Comparison of ENCODE assay signal across 2 cellular contexts in the genomic region with DNA sequence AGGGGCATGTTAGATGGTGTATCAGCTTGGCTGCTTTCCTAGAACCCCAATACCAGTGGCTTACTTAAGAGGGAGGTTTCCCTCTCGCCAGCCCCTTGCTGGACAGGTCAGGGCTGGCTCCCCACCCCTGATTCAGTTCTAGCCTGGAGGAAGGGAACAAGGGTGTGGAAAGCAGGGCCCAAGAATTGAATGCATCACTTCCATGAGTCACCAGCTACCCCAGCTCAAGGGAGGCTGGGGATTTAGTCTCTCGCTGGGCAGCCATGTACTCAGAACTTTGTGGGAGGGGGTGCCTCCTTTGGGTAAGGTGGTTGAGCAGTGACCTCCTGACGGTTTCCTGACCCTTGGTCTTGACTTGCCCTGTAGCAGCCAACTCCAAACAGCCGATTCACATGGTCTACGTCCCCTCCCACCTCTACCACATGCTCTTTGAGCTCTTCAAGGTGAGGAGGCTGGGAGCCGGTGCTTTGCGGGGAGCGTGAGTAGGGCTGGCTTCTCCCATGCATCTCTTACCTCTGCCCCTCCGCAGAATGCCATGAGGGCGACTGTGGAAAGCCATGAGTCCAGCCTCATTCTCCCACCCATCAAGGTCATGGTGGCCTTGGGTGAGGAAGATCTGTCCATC.
TF ChIP-seq lines count a peak whose summit lies in the region.

No MANE protein-coding gene starts in this region.

TF ChIP-seq in SK-N-SH, 30 proteins besides CTCF, POLR2A, EP300 and RAD21:
- no peak for TF ChIP-seq TCF12 (IDR thresholded peaks at IDR 0.05)
- no peak for TF ChIP-seq MXI1 (IDR thresholded peaks at IDR 0.05; ENCODE audit: low read depth, low read length)
- no peak for TF ChIP-seq NFIC (IDR thresholded peaks at IDR 0.05; ENCODE audit: borderline replicate concordance)
- no peak for TF ChIP-seq ELF1 (IDR thresholded peaks at IDR 0.05)
- TF ChIP-seq, protein P1, sequence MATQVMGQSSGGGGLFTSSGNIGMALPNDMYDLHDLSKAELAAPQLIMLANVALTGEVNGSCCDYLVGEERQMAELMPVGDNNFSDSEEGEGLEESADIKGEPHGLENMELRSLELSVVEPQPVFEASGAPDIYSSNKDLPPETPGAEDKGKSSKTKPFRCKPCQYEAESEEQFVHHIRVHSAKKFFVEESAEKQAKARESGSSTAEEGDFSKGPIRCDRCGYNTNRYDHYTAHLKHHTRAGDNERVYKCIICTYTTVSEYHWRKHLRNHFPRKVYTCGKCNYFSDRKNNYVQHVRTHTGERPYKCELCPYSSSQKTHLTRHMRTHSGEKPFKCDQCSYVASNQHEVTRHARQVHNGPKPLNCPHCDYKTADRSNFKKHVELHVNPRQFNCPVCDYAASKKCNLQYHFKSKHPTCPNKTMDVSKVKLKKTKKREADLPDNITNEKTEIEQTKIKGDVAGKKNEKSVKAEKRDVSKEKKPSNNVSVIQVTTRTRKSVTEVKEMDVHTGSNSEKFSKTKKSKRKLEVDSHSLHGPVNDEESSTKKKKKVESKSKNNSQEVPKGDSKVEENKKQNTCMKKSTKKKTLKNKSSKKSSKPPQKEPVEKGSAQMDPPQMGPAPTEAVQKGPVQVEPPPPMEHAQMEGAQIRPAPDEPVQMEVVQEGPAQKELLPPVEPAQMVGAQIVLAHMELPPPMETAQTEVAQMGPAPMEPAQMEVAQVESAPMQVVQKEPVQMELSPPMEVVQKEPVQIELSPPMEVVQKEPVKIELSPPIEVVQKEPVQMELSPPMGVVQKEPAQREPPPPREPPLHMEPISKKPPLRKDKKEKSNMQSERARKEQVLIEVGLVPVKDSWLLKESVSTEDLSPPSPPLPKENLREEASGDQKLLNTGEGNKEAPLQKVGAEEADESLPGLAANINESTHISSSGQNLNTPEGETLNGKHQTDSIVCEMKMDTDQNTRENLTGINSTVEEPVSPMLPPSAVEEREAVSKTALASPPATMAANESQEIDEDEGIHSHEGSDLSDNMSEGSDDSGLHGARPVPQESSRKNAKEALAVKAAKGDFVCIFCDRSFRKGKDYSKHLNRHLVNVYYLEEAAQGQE (IDR thresholded peaks at IDR 0.05; ENCODE audit: low read depth, low read length): no peak
- no peak for TF ChIP-seq YY1 (IDR thresholded peaks at IDR 0.05; ENCODE audit: low read depth)
- TF ChIP-seq, protein P2, sequence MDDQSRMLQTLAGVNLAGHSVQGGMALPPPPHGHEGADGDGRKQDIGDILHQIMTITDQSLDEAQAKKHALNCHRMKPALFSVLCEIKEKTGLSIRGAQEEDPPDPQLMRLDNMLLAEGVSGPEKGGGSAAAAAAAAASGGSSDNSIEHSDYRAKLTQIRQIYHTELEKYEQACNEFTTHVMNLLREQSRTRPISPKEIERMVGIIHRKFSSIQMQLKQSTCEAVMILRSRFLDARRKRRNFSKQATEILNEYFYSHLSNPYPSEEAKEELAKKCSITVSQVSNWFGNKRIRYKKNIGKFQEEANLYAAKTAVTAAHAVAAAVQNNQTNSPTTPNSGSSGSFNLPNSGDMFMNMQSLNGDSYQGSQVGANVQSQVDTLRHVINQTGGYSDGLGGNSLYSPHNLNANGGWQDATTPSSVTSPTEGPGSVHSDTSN (IDR thresholded peaks at IDR 0.05): no peak
- no peak for TF ChIP-seq TEAD4 (IDR thresholded peaks at IDR 0.05; ENCODE audit: borderline replicate concordance, insufficient read depth)
- 0 out of 2 replicates have a peak, but pooled peaks have one; percentile 36 for TF ChIP-seq FOSL2 (IDR thresholded peaks at IDR 0.05; ENCODE audit: borderline replicate concordance, low read depth)
- TF ChIP-seq JUND (IDR thresholded peaks at IDR 0.05): 0 out of 2 replicates have a peak, but pooled peaks have one; percentile 26
- TF ChIP-seq GABPA (IDR thresholded peaks at IDR 0.05; ENCODE audit: low read depth): no peak
- TF ChIP-seq NRF1 (IDR thresholded peaks at IDR 0.05; ENCODE audit: low read depth, low read length): no peak
- no peak for TF ChIP-seq GATA2 (CRISPR knock-in tag; IDR thresholded peaks at IDR 0.05)
TF ChIP-seq in SK-N-SH: peak in this region for 2.

TF ChIP-seq in SK-N-SH treated with all-trans-retinoic acid at 6 μM for 48 hours, 23 proteins besides CTCF, POLR2A, EP300 and RAD21:
- TF ChIP-seq ESRRG (CRISPR knock-in tag; IDR thresholded peaks at IDR 0.05): no peak
- no peak for TF ChIP-seq SNAI2 (CRISPR knock-in tag; IDR thresholded peaks at IDR 0.05)
- no peak for TF ChIP-seq ISL1 (CRISPR knock-in tag; IDR thresholded peaks at IDR 0.05)
- TF ChIP-seq, protein P3, sequence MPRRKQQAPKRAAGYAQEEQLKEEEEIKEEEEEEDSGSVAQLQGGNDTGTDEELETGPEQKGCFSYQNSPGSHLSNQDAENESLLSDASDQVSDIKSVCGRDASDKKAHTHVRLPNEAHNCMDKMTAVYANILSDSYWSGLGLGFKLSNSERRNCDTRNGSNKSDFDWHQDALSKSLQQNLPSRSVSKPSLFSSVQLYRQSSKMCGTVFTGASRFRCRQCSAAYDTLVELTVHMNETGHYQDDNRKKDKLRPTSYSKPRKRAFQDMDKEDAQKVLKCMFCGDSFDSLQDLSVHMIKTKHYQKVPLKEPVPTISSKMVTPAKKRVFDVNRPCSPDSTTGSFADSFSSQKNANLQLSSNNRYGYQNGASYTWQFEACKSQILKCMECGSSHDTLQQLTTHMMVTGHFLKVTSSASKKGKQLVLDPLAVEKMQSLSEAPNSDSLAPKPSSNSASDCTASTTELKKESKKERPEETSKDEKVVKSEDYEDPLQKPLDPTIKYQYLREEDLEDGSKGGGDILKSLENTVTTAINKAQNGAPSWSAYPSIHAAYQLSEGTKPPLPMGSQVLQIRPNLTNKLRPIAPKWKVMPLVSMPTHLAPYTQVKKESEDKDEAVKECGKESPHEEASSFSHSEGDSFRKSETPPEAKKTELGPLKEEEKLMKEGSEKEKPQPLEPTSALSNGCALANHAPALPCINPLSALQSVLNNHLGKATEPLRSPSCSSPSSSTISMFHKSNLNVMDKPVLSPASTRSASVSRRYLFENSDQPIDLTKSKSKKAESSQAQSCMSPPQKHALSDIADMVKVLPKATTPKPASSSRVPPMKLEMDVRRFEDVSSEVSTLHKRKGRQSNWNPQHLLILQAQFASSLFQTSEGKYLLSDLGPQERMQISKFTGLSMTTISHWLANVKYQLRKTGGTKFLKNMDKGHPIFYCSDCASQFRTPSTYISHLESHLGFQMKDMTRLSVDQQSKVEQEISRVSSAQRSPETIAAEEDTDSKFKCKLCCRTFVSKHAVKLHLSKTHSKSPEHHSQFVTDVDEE (CRISPR knock-in tag; IDR thresholded peaks at IDR 0.05): no peak
- TF ChIP-seq TCF4 (CRISPR knock-in tag; IDR thresholded peaks at IDR 0.05; ENCODE audit: borderline replicate concordance): no peak
- no peak for TF ChIP-seq CSDC2 (CRISPR knock-in tag; IDR thresholded peaks at IDR 0.05)
- TF ChIP-seq ARNTL (CRISPR knock-in tag; IDR thresholded peaks at IDR 0.05; ENCODE audit: borderline replicate concordance, low read depth): no peak
- no peak for TF ChIP-seq ZC3H10 (CRISPR knock-in tag; IDR thresholded peaks at IDR 0.05)
- TF ChIP-seq RARB (CRISPR knock-in tag; IDR thresholded peaks at IDR 0.05): no peak
